ENCODE assay signal across 1 cellular context in the genomic region with DNA sequence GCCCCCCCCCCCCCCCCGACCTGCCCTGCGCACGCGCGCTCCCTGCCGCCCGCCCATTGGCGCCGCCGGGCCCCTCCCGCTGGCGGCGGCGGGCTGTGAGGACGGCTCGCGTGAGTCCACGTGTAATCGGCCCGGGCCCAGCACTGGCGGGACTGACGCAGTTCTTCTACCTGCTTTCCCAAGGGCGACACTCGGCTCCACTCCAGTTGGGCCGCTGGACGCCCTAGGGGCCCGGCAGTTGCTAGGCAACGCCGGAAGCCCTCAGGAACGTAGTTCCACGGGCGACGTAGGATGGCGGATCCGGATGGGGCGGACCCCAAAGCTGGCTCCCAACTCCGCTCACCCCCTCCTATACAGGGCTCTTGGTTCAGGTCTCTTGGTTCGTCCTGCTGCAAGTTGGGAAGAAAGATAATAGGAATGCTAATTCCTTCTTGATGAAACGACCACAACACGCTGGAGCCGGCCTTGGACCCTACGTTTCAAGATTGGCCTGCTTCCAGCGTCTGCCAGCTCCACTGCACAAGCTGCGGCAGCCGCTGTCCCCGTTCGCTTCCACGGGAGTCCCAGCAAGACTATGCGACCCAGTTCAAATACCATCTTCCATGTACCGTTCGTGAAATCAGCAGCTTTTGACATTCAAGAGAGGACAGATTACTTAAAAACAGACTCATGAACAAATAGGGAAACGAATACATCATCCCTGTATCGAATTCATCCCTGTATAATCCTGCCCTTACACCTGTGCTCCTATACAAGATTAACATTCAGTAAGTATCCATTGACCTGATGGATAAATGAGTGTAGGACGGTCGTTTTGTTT.
TF ChIP-seq lines count a peak whose summit lies in the region.

No MANE protein-coding gene starts in this region.

TF ChIP-seq in HepG2, 621 proteins besides CTCF, POLR2A, EP300 and RAD21 (continued from another document and continues in another):
- no peak for TF ChIP-seq SOX13 (IDR thresholded peaks at IDR 0.05)
- peak in 1 of 2 experiments; percentile 5; a peak in 1 of 4 replicates for TF ChIP-seq SOX13 (CRISPR knock-in tag; conservative IDR thresholded peaks at IDR 0.05 in 1 of 2, IDR thresholded peaks at IDR 0.05 in 1 of 2)
- TF ChIP-seq, protein P1, sequence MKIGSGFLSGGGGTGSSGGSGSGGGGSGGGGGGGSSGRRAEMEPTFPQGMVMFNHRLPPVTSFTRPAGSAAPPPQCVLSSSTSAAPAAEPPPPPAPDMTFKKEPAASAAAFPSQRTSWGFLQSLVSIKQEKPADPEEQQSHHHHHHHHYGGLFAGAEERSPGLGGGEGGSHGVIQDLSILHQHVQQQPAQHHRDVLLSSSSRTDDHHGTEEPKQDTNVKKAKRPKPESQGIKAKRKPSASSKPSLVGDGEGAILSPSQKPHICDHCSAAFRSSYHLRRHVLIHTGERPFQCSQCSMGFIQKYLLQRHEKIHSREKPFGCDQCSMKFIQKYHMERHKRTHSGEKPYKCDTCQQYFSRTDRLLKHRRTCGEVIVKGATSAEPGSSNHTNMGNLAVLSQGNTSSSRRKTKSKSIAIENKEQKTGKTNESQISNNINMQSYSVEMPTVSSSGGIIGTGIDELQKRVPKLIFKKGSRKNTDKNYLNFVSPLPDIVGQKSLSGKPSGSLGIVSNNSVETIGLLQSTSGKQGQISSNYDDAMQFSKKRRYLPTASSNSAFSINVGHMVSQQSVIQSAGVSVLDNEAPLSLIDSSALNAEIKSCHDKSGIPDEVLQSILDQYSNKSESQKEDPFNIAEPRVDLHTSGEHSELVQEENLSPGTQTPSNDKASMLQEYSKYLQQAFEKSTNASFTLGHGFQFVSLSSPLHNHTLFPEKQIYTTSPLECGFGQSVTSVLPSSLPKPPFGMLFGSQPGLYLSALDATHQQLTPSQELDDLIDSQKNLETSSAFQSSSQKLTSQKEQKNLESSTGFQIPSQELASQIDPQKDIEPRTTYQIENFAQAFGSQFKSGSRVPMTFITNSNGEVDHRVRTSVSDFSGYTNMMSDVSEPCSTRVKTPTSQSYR (CRISPR knock-in tag; IDR thresholded peaks at IDR 0.05; ENCODE audit: borderline replicate concordance): peak; percentile 64; the same call in 1 of the 2 replicates
- TF ChIP-seq, protein P2, sequence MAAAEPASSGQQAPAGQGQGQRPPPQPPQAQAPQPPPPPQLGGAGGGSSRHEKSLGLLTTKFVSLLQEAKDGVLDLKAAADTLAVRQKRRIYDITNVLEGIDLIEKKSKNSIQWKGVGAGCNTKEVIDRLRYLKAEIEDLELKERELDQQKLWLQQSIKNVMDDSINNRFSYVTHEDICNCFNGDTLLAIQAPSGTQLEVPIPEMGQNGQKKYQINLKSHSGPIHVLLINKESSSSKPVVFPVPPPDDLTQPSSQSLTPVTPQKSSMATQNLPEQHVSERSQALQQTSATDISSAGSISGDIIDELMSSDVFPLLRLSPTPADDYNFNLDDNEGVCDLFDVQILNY (CRISPR knock-in tag; conservative IDR thresholded peaks at IDR 0.05): peak; percentile 74; the same call in 1 of the 2 replicates
- peak; percentile 77 for TF ChIP-seq POLR2AphosphoS5 (IDR thresholded peaks at IDR 0.05; ENCODE audit: low read depth, low read length)
- TF ChIP-seq, protein P3, sequence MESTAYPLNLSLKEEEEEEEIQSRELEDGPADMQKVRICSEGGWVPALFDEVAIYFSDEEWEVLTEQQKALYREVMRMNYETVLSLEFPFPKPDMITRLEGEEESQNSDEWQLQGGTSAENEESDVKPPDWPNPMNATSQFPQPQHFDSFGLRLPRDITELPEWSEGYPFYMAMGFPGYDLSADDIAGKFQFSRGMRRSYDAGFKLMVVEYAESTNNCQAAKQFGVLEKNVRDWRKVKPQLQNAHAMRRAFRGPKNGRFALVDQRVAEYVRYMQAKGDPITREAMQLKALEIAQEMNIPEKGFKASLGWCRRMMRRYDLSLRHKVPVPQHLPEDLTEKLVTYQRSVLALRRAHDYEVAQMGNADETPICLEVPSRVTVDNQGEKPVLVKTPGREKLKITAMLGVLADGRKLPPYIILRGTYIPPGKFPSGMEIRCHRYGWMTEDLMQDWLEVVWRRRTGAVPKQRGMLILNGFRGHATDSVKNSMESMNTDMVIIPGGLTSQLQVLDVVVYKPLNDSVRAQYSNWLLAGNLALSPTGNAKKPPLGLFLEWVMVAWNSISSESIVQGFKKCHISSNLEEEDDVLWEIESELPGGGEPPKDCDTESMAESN (CRISPR knock-in tag; conservative IDR thresholded peaks at IDR 0.05): peak; percentile 95
- TF ChIP-seq, protein P4, sequence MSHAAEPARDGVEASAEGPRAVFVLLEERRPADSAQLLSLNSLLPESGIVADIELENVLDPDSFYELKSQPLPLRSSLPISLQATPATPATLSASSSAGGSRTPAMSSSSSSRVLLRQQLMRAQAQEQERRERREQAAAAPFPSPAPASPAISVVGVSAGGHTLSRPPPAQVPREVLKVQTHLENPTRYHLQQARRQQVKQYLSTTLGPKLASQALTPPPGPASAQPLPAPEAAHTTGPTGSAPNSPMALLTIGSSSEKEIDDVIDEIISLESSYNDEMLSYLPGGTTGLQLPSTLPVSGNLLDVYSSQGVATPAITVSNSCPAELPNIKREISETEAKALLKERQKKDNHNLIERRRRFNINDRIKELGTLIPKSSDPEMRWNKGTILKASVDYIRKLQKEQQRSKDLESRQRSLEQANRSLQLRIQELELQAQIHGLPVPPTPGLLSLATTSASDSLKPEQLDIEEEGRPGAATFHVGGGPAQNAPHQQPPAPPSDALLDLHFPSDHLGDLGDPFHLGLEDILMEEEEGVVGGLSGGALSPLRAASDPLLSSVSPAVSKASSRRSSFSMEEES (CRISPR knock-in tag; IDR thresholded peaks at IDR 0.05): peak; percentile 84
- TF ChIP-seq ZFP36 (IDR thresholded peaks at IDR 0.05; ENCODE audit: borderline replicate concordance, low read depth, low read length, partially characterized antibody): no peak
- TF ChIP-seq KLF16 (CRISPR knock-in tag; IDR thresholded peaks at IDR 0.05): peak in 1 of 2 experiments; percentile 95; a peak in 2 of 4 replicates
- TF ChIP-seq, protein P5, sequence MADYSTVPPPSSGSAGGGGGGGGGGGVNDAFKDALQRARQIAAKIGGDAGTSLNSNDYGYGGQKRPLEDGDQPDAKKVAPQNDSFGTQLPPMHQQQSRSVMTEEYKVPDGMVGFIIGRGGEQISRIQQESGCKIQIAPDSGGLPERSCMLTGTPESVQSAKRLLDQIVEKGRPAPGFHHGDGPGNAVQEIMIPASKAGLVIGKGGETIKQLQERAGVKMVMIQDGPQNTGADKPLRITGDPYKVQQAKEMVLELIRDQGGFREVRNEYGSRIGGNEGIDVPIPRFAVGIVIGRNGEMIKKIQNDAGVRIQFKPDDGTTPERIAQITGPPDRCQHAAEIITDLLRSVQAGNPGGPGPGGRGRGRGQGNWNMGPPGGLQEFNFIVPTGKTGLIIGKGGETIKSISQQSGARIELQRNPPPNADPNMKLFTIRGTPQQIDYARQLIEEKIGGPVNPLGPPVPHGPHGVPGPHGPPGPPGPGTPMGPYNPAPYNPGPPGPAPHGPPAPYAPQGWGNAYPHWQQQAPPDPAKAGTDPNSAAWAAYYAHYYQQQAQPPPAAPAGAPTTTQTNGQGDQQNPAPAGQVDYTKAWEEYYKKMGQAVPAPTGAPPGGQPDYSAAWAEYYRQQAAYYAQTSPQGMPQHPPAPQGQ (CRISPR knock-in tag; IDR thresholded peaks at IDR 0.05; ENCODE audit: borderline replicate concordance): no peak
- TF ChIP-seq, protein P6, sequence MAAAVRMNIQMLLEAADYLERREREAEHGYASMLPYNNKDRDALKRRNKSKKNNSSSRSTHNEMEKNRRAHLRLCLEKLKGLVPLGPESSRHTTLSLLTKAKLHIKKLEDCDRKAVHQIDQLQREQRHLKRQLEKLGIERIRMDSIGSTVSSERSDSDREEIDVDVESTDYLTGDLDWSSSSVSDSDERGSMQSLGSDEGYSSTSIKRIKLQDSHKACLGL (CRISPR knock-in tag; IDR thresholded peaks at IDR 0.05): peak; percentile 98
- peak; percentile 85 for TF ChIP-seq ZNF614 (CRISPR knock-in tag; IDR thresholded peaks at IDR 0.05; ENCODE audit: borderline replicate concordance)
- TF ChIP-seq, protein P7, sequence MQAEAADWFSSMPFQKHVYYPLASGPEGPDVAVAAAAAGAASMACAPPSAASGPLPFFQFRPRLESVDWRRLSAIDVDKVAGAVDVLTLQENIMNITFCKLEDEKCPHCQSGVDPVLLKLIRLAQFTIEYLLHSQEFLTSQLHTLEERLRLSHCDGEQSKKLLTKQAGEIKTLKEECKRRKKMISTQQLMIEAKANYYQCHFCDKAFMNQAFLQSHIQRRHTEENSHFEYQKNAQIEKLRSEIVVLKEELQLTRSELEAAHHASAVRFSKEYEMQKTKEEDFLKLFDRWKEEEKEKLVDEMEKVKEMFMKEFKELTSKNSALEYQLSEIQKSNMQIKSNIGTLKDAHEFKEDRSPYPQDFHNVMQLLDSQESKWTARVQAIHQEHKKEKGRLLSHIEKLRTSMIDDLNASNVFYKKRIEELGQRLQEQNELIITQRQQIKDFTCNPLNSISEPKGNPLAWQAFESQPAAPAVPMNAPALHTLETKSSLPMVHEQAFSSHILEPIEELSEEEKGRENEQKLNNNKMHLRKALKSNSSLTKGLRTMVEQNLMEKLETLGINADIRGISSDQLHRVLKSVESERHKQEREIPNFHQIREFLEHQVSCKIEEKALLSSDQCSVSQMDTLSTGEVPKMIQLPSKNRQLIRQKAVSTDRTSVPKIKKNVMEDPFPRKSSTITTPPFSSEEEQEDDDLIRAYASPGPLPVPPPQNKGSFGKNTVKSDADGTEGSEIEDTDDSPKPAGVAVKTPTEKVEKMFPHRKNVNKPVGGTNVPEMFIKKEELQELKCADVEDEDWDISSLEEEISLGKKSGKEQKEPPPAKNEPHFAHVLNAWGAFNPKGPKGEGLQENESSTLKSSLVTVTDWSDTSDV (CRISPR knock-in tag; IDR thresholded peaks at IDR 0.05): peak; percentile 98
- no peak for TF ChIP-seq ZNF510 (CRISPR knock-in tag; IDR thresholded peaks at IDR 0.05; ENCODE audit: low read depth)
- TF ChIP-seq ZNF501 (CRISPR knock-in tag; IDR thresholded peaks at IDR 0.05): peak; percentile 84
- TF ChIP-seq ZNF619 (CRISPR knock-in tag; IDR thresholded peaks at IDR 0.05): peak; percentile 80; the same call in 1 of the 2 replicates
- TF ChIP-seq ZNF878 (CRISPR knock-in tag; IDR thresholded peaks at IDR 0.05): peak; percentile 96
- TF ChIP-seq ZNF839 (CRISPR knock-in tag; IDR thresholded peaks at IDR 0.05; ENCODE audit: borderline replicate concordance): no peak
- peak; percentile 56; the same call in 1 of the 2 replicates for TF ChIP-seq ZNF615 (CRISPR knock-in tag; IDR thresholded peaks at IDR 0.05; ENCODE audit: borderline replicate concordance)
- TF ChIP-seq, protein P8, sequence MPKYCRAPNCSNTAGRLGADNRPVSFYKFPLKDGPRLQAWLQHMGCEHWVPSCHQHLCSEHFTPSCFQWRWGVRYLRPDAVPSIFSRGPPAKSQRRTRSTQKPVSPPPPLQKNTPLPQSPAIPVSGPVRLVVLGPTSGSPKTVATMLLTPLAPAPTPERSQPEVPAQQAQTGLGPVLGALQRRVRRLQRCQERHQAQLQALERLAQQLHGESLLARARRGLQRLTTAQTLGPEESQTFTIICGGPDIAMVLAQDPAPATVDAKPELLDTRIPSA (CRISPR knock-in tag; IDR thresholded peaks at IDR 0.05; ENCODE audit: borderline replicate concordance): no peak
- TF ChIP-seq ZNF616 (CRISPR knock-in tag; IDR thresholded peaks at IDR 0.05; ENCODE audit: low read depth): peak; percentile 93
- TF ChIP-seq, protein P9, sequence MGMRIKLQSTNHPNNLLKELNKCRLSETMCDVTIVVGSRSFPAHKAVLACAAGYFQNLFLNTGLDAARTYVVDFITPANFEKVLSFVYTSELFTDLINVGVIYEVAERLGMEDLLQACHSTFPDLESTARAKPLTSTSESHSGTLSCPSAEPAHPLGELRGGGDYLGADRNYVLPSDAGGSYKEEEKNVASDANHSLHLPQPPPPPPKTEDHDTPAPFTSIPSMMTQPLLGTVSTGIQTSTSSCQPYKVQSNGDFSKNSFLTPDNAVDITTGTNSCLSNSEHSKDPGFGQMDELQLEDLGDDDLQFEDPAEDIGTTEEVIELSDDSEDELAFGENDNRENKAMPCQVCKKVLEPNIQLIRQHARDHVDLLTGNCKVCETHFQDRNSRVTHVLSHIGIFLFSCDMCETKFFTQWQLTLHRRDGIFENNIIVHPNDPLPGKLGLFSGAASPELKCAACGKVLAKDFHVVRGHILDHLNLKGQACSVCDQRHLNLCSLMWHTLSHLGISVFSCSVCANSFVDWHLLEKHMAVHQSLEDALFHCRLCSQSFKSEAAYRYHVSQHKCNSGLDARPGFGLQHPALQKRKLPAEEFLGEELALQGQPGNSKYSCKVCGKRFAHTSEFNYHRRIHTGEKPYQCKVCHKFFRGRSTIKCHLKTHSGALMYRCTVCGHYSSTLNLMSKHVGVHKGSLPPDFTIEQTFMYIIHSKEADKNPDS (CRISPR knock-in tag; IDR thresholded peaks at IDR 0.05): no peak; the same call in 1 of the 2 replicates
- TF ChIP-seq, protein P10, sequence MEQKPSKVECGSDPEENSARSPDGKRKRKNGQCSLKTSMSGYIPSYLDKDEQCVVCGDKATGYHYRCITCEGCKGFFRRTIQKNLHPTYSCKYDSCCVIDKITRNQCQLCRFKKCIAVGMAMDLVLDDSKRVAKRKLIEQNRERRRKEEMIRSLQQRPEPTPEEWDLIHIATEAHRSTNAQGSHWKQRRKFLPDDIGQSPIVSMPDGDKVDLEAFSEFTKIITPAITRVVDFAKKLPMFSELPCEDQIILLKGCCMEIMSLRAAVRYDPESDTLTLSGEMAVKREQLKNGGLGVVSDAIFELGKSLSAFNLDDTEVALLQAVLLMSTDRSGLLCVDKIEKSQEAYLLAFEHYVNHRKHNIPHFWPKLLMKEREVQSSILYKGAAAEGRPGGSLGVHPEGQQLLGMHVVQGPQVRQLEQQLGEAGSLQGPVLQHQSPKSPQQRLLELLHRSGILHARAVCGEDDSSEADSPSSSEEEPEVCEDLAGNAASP (CRISPR knock-in tag; IDR thresholded peaks at IDR 0.05; ENCODE audit: borderline replicate concordance): peak; percentile 50; the same call in 1 of the 2 replicates
- peak; percentile 59 for TF ChIP-seq ZNF143 (CRISPR knock-in tag; IDR thresholded peaks at IDR 0.05)
- TF ChIP-seq FLYWCH1 (CRISPR knock-in tag; IDR thresholded peaks at IDR 0.05): no peak
- peak; percentile 96 for TF ChIP-seq MXD4 (CRISPR knock-in tag; IDR thresholded peaks at IDR 0.05)
- TF ChIP-seq, protein P11, sequence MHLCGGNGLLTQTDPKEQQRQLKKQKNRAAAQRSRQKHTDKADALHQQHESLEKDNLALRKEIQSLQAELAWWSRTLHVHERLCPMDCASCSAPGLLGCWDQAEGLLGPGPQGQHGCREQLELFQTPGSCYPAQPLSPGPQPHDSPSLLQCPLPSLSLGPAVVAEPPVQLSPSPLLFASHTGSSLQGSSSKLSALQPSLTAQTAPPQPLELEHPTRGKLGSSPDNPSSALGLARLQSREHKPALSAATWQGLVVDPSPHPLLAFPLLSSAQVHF (CRISPR knock-in tag; IDR thresholded peaks at IDR 0.05): peak; percentile 55
- no peak for TF ChIP-seq SUZ12 (IDR thresholded peaks at IDR 0.05; ENCODE audit: low read depth, low read length)
